Comparison of ENCODE assay signal across 17 cellular contexts in genomic region chr1:58979085-58979484, GRCh38.
DNase-seq lines count a peak whose midpoint lies in the region; ATAC-seq and TF ChIP-seq lines count a peak whose summit lies in the region.
"Had no signal": no experiment of that assay in that cellular context is flagged by ENCODE, and none has a peak within 500 bp of the region (broad histone marks: within the 10 kb centered on the region; RNA-seq: fewer than 3 reads in every experiment).

No MANE protein-coding gene starts in this region.

- H3K36me3 Mint-ChIP-seq in activated CD8-positive, alpha-beta T cell treated with anti-CD3 and anti-CD28 coated beads, Interleukin-2, amount 10 ng/mL, durations not matched to agents 7 days and 5 days (ENCODE audit: low read depth): no peaks in the 10 kb centered on the region
- H3K36me3 Mint-ChIP-seq in activated CD8-positive, alpha-beta T cell treated with anti-CD3 and anti-CD28 coated beads for 36 hours (ENCODE audit: low read depth): no peaks in the 10 kb centered on the region
- H3K36me3 Mint-ChIP-seq in CD14-positive monocyte: no peaks in the 10 kb centered on the region
- H3K36me3 Mint-ChIP-seq: activated naive CD8-positive, alpha-beta T cell; naive B cell had no signal

- CTCF ChIA-PET in activated CD8-positive, alpha-beta T cell treated with anti-CD3 and anti-CD28 coated beads, Interleukin-2, amount 10 ng/mL, durations not matched to agents 7 days and 5 days (lab: Charles Lee): no interaction called here
- CTCF ChIA-PET in activated CD8-positive, alpha-beta T cell treated with anti-CD3 and anti-CD28 coated beads for 36 hours (lab: Charles Lee): interaction anchor here (1.6 kb wide), 1 partner anchor 86 kb away, joined by 4 read pairs; no protein-coding TSS in a partner anchor

- H3K36me3 ChIP-seq in Loucy (ENCODE audit: insufficient read depth, low read length): no peaks in the 10 kb centered on the region
- H3K36me3 ChIP-seq: HAP-1, spleen had no signal

- no peak overlapping the region for H2AFZ ChIP-seq in Loucy (ENCODE audit: low read length)

- POLR2A ChIA-PET in activated CD8-positive, alpha-beta T cell treated with anti-CD3 and anti-CD28 coated beads, Interleukin-2, amount 10 ng/mL, durations not matched to agents 7 days and 5 days (lab: Charles Lee): interaction anchor here (1.1 kb wide), 1 partner anchor 10 kb away, joined by 3 read pairs; no protein-coding TSS in a partner anchor
- POLR2A ChIA-PET in activated CD8-positive, alpha-beta T cell treated with anti-CD3 and anti-CD28 coated beads for 36 hours (lab: Charles Lee): interaction anchor here (0.8 to 1.4 kb wide), 2 partner anchors 8 to 998 kb away, joined by 3 read pairs; no protein-coding TSS in a partner anchor

- H3K79me2 ChIP-seq in Loucy (ENCODE audit: insufficient read depth, low read length): no peaks in the 10 kb centered on the region

- H3K4me1 ChIP-seq in Loucy (ENCODE audit: insufficient read depth, low read length, poor library complexity, severe bottlenecking): peaks cover 18% of the 10 kb centered on the region
- H3K4me1 ChIP-seq: HAP-1 had no signal

- TF ChIP-seq CTCF in activated CD8-positive, alpha-beta T cell treated with anti-CD3 and anti-CD28 coated beads for 36 hours (IDR thresholded peaks at IDR 0.05): no peak
- TF ChIP-seq CTCF in Loucy (conservative IDR thresholded peaks at IDR 0.05; ENCODE audit: low read length) (no peak), CD14-positive monocyte (IDR thresholded peaks at IDR 0.05) (no peak)

- no peaks in the 10 kb centered on the region for H3K27me3 Mint-ChIP-seq in activated CD8-positive, alpha-beta T cell treated with anti-CD3 and anti-CD28 coated beads, Interleukin-2, amount 10 ng/mL, durations not matched to agents 7 days and 5 days (ENCODE audit: low read depth)
- H3K27me3 Mint-ChIP-seq in activated CD8-positive, alpha-beta T cell treated with anti-CD3 and anti-CD28 coated beads for 36 hours: peaks cover 1% of the 10 kb centered on the region
- peaks cover 0 to 2% (median 0%) of the 10 kb centered on the region in 3 donors for H3K27me3 Mint-ChIP-seq in CD14-positive monocyte (ENCODE audit: low read depth in 3 of 3)
- H3K27me3 Mint-ChIP-seq: activated naive CD8-positive, alpha-beta T cell; naive B cell had no signal

- H3F3A ChIP-seq in Loucy (ENCODE audit: low read depth): no peaks in the 10 kb centered on the region

- H3K4me3 Mint-ChIP-seq in activated CD8-positive, alpha-beta T cell treated with anti-CD3 and anti-CD28 coated beads, Interleukin-2, amount 10 ng/mL, durations not matched to agents 7 days and 5 days: peak overlapping the region; percentile 10
- H3K4me3 Mint-ChIP-seq in activated CD8-positive, alpha-beta T cell treated with anti-CD3 and anti-CD28 coated beads for 36 hours: no peak overlapping the region
- no peak overlapping the region for H3K4me3 Mint-ChIP-seq in CD14-positive monocyte
- H3K4me3 Mint-ChIP-seq: activated CD4-positive, alpha-beta T cell treated with anti-CD3 and anti-CD28 coated beads for 36 hours; activated naive CD8-positive, alpha-beta T cell had no signal

- H3K4me3 ChIP-seq in Loucy (ENCODE audit: low read length, poor library complexity, severe bottlenecking): no peak overlapping the region
- H3K4me3 ChIP-seq: HAP-1, spleen had no signal

- H3K9me3 Mint-ChIP-seq in activated CD8-positive, alpha-beta T cell treated with anti-CD3 and anti-CD28 coated beads, Interleukin-2, amount 10 ng/mL, durations not matched to agents 7 days and 5 days (ENCODE audit: insufficient read depth): no peaks in the 10 kb centered on the region
- H3K9me3 Mint-ChIP-seq in activated CD8-positive, alpha-beta T cell treated with anti-CD3 and anti-CD28 coated beads for 36 hours: no peaks in the 10 kb centered on the region
- H3K9me3 Mint-ChIP-seq in CD14-positive monocyte: peaks cover 0 to 3% (median 0%) of the 10 kb centered on the region in 7 donors
- H3K9me3 Mint-ChIP-seq: naive B cell had no signal

- peak overlapping the region; percentile 13 for H3K4me2 ChIP-seq in Loucy (ENCODE audit: low read depth, low read length, poor library complexity, severe bottlenecking)

- no peak overlapping the region for H3K9ac ChIP-seq in Loucy (ENCODE audit: low read depth, low read length, poor library complexity, severe bottlenecking)

- H3K9me3 ChIP-seq in Loucy (ENCODE audit: insufficient read depth, low read depth, low read length): no peaks in the 10 kb centered on the region
- H3K9me3 ChIP-seq: HAP-1, spleen had no signal

- ATAC-seq in activated CD8-positive, alpha-beta T cell treated with anti-CD3 and anti-CD28 coated beads, Interleukin-2, amount 10 ng/mL, durations not matched to agents 7 days and 5 days: no peak
- no peak for ATAC-seq in activated CD8-positive, alpha-beta T cell treated with anti-CD3 and anti-CD28 coated beads for 36 hours
- no peak for ATAC-seq in HG02588 (IDR thresholded peaks at IDR 0.05; ENCODE audit: unreplicated experiment)
- ATAC-seq: activated CD4-positive, alpha-beta T cell treated with anti-CD3 and anti-CD28 coated beads for 36 hours had no signal

- no peaks in the 10 kb centered on the region for H3K27me3 ChIP-seq in Loucy (ENCODE audit: insufficient read depth, low read length, poor library complexity, severe bottlenecking)
- H3K27me3 ChIP-seq: spleen had no signal

- DNase-seq in activated CD8-positive, alpha-beta T cell treated with anti-CD3 and anti-CD28 coated beads, Interleukin-2, amount 10 ng/mL, durations not matched to agents 7 days and 5 days: no peak
- no peak for DNase-seq in activated CD8-positive, alpha-beta T cell treated with anti-CD3 and anti-CD28 coated beads for 36 hours
- peak; percentile 58 for DNase-seq in UCSD-AML1 (lab: John Stamatoyannopoulos, UW; ENCODE audit: unreplicated experiment)
- peak; percentile 7 for DNase-seq in myocyte (ENCODE audit: low read depth)
- no peak for DNase-seq in CD14-positive monocyte (ENCODE audit: low spot score)
- DNase-seq in HUDEP-2 (lab: John Stamatoyannopoulos, UW; ENCODE audit: unreplicated experiment in 76 of 76): no peak
- DNase-seq: activated CD4-positive, alpha-beta T cell treated with anti-CD3 and anti-CD28 coated beads for 36 hours; effector CD4-positive, alpha-beta T cell; naive B cell; NCI-H1436 treated with DMSO at 0.1 percent for 48 hours; spleen; stimulated activated naive CD4-positive, alpha-beta T cell treated with Interleukin-2 at 50 U/mL for 16 hours had no signal

- intact Hi-C loops in activated CD8-positive, alpha-beta T cell treated with anti-CD3 and anti-CD28 coated beads for 36 hours (cut with micrococcal nuclease): no loop called here
- intact Hi-C loops in CD14-positive monocyte (cut with micrococcal nuclease): no loop called here

- H3K9me2 ChIP-seq in Loucy (replicated peaks; ENCODE audit: low read depth, low read length): no peaks in the 10 kb centered on the region

- no peaks in the 10 kb centered on the region for H4K20me1 ChIP-seq in Loucy (ENCODE audit: insufficient read depth, low read length, poor library complexity, severe bottlenecking)

- peak overlapping the region; percentile 77 for H3K27ac Mint-ChIP-seq in activated CD8-positive, alpha-beta T cell treated with anti-CD3 and anti-CD28 coated beads, Interleukin-2, amount 10 ng/mL, durations not matched to agents 7 days and 5 days
- no peak overlapping the region for H3K27ac Mint-ChIP-seq in activated CD8-positive, alpha-beta T cell treated with anti-CD3 and anti-CD28 coated beads for 36 hours
- peak overlapping the region in 1 of 7 donors; percentile 15 for H3K27ac Mint-ChIP-seq in CD14-positive monocyte
- H3K27ac Mint-ChIP-seq: activated CD4-positive, alpha-beta T cell treated with anti-CD3 and anti-CD28 coated beads for 36 hours; activated naive CD8-positive, alpha-beta T cell; progenitor cell of endocrine pancreas had no signal

- H3K4me1 Mint-ChIP-seq in activated CD8-positive, alpha-beta T cell treated with anti-CD3 and anti-CD28 coated beads, Interleukin-2, amount 10 ng/mL, durations not matched to agents 7 days and 5 days (ENCODE audit: low read depth): peaks cover 31% of the 10 kb centered on the region
- peaks cover 18% of the 10 kb centered on the region for H3K4me1 Mint-ChIP-seq in activated CD8-positive, alpha-beta T cell treated with anti-CD3 and anti-CD28 coated beads for 36 hours (ENCODE audit: low read depth)
- H3K4me1 Mint-ChIP-seq in CD14-positive monocyte: peaks cover 36% of the 10 kb centered on the region

Comparison
In these comparisons a context has a peak if more than half of its experiments do, and no peak if none do; other contexts are left out.
1. DNase-seq: peak in UCSD-AML1 (single experiment) and myocyte (single experiment); none in activated CD8-positive, alpha-beta T cell treated with anti-CD3 and anti-CD28 coated beads, Interleukin-2, amount 10 ng/mL, durations not matched to agents 7 days and 5 days (single experiment), activated CD8-positive, alpha-beta T cell treated with anti-CD3 and anti-CD28 coated beads for 36 hours (single experiment), CD14-positive monocyte (single experiment) and HUDEP-2 (0 of 76).